In the genomic region with DNA sequence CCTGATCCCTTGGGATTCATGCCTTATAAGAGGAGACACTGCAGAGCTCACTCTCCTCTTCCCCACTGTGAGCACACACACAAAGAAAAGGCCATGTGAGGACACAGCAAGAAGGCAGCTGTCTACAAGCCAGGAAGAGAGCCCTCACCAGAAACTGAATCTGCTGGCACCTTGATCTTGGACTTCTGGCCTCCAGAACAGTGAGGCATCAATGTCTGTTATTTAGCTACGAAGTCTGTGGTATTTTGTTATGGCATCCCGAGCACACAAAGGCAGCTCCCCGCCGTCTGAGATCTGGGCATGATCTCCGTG, we compare ENCODE assay signal across 1 cellular context.
TF ChIP-seq lines count a peak whose summit lies in the region.

No MANE protein-coding gene starts in this region.

TF ChIP-seq in GM23338, 12 proteins besides CTCF, POLR2A, EP300 and RAD21:
- TF ChIP-seq, protein P1, sequence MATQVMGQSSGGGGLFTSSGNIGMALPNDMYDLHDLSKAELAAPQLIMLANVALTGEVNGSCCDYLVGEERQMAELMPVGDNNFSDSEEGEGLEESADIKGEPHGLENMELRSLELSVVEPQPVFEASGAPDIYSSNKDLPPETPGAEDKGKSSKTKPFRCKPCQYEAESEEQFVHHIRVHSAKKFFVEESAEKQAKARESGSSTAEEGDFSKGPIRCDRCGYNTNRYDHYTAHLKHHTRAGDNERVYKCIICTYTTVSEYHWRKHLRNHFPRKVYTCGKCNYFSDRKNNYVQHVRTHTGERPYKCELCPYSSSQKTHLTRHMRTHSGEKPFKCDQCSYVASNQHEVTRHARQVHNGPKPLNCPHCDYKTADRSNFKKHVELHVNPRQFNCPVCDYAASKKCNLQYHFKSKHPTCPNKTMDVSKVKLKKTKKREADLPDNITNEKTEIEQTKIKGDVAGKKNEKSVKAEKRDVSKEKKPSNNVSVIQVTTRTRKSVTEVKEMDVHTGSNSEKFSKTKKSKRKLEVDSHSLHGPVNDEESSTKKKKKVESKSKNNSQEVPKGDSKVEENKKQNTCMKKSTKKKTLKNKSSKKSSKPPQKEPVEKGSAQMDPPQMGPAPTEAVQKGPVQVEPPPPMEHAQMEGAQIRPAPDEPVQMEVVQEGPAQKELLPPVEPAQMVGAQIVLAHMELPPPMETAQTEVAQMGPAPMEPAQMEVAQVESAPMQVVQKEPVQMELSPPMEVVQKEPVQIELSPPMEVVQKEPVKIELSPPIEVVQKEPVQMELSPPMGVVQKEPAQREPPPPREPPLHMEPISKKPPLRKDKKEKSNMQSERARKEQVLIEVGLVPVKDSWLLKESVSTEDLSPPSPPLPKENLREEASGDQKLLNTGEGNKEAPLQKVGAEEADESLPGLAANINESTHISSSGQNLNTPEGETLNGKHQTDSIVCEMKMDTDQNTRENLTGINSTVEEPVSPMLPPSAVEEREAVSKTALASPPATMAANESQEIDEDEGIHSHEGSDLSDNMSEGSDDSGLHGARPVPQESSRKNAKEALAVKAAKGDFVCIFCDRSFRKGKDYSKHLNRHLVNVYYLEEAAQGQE (IDR thresholded peaks at IDR 0.05; ENCODE audit: unreplicated experiment): no peak
- TF ChIP-seq ZNF331 (CRISPR knock-in tag; IDR thresholded peaks at IDR 0.05; ENCODE audit: low read depth) (no peak), STAT1 (IDR thresholded peaks at IDR 0.05; ENCODE audit: unreplicated experiment) (no peak), ZNF114 (CRISPR knock-in tag; IDR thresholded peaks at IDR 0.05) (no peak), EZH2 (IDR thresholded peaks at IDR 0.05; ENCODE audit: low read depth, unreplicated experiment) (no peak), EZH2phosphoT487 (IDR thresholded peaks at IDR 0.05; ENCODE audit: unreplicated experiment) (no peak), NANOG (IDR thresholded peaks at IDR 0.05; ENCODE audit: borderline replicate concordance) (no peak), JUNB (IDR thresholded peaks at IDR 0.05; ENCODE audit: unreplicated experiment) (no peak), POLR2AphosphoS5 (IDR thresholded peaks at IDR 0.05; ENCODE audit: low read depth) (no peak), CREB1 (CRISPR knock-in tag; IDR thresholded peaks at IDR 0.05; ENCODE audit: low read depth) (no peak)
- TF ChIP-seq, protein P2, sequence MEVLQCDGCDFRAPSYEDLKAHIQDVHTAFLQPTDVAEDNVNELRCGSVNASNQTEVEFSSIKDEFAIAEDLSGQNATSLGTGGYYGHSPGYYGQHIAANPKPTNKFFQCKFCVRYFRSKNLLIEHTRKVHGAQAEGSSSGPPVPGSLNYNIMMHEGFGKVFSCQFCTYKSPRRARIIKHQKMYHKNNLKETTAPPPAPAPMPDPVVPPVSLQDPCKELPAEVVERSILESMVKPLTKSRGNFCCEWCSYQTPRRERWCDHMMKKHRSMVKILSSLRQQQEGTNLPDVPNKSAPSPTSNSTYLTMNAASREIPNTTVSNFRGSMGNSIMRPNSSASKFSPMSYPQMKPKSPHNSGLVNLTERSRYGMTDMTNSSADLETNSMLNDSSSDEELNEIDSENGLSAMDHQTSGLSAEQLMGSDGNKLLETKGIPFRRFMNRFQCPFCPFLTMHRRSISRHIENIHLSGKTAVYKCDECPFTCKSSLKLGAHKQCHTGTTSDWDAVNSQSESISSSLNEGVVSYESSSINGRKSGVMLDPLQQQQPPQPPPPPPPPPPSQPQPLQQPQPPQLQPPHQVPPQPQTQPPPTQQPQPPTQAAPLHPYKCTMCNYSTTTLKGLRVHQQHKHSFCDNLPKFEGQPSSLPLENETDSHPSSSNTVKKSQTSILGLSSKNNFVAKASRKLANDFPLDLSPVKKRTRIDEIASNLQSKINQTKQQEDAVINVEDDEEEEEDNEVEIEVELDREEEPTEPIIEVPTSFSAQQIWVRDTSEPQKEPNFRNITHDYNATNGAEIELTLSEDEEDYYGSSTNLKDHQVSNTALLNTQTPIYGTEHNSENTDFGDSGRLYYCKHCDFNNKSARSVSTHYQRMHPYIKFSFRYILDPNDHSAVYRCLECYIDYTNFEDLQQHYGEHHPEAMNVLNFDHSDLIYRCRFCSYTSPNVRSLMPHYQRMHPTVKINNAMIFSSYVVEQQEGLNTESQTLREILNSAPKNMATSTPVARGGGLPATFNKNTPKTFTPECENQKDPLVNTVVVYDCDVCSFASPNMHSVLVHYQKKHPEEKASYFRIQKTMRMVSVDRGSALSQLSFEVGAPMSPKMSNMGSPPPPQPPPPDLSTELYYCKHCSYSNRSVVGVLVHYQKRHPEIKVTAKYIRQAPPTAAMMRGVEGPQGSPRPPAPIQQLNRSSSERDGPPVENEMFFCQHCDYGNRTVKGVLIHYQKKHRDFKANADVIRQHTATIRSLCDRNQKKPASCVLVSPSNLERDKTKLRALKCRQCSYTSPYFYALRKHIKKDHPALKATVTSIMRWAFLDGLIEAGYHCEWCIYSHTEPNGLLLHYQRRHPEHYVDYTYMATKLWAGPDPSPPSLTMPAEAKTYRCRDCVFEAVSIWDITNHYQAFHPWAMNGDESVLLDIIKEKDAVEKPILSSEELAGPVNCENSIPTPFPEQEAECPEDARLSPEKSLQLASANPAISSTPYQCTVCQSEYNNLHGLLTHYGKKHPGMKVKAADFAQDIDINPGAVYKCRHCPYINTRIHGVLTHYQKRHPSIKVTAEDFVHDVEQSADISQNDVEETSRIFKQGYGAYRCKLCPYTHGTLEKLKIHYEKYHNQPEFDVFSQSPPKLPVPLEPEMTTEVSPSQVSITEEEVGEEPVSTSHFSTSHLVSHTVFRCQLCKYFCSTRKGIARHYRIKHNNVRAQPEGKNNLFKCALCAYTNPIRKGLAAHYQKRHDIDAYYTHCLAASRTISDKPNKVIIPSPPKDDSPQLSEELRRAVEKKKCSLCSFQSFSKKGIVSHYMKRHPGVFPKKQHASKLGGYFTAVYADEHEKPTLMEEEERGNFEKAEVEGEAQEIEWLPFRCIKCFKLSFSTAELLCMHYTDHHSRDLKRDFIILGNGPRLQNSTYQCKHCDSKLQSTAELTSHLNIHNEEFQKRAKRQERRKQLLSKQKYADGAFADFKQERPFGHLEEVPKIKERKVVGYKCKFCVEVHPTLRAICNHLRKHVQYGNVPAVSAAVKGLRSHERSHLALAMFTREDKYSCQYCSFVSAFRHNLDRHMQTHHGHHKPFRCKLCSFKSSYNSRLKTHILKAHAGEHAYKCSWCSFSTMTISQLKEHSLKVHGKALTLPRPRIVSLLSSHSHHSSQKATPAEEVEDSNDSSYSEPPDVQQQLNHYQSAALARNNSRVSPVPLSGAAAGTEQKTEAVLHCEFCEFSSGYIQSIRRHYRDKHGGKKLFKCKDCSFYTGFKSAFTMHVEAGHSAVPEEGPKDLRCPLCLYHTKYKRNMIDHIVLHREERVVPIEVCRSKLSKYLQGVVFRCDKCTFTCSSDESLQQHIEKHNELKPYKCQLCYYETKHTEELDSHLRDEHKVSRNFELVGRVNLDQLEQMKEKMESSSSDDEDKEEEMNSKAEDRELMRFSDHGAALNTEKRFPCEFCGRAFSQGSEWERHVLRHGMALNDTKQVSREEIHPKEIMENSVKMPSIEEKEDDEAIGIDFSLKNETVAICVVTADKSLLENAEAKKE (CRISPR knock-in tag; IDR thresholded peaks at IDR 0.05): no peak
- TF ChIP-seq, protein P3, sequence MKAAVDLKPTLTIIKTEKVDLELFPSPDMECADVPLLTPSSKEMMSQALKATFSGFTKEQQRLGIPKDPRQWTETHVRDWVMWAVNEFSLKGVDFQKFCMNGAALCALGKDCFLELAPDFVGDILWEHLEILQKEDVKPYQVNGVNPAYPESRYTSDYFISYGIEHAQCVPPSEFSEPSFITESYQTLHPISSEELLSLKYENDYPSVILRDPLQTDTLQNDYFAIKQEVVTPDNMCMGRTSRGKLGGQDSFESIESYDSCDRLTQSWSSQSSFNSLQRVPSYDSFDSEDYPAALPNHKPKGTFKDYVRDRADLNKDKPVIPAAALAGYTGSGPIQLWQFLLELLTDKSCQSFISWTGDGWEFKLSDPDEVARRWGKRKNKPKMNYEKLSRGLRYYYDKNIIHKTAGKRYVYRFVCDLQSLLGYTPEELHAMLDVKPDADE (IDR thresholded peaks at IDR 0.05): no peak
